In the genomic region with DNA sequence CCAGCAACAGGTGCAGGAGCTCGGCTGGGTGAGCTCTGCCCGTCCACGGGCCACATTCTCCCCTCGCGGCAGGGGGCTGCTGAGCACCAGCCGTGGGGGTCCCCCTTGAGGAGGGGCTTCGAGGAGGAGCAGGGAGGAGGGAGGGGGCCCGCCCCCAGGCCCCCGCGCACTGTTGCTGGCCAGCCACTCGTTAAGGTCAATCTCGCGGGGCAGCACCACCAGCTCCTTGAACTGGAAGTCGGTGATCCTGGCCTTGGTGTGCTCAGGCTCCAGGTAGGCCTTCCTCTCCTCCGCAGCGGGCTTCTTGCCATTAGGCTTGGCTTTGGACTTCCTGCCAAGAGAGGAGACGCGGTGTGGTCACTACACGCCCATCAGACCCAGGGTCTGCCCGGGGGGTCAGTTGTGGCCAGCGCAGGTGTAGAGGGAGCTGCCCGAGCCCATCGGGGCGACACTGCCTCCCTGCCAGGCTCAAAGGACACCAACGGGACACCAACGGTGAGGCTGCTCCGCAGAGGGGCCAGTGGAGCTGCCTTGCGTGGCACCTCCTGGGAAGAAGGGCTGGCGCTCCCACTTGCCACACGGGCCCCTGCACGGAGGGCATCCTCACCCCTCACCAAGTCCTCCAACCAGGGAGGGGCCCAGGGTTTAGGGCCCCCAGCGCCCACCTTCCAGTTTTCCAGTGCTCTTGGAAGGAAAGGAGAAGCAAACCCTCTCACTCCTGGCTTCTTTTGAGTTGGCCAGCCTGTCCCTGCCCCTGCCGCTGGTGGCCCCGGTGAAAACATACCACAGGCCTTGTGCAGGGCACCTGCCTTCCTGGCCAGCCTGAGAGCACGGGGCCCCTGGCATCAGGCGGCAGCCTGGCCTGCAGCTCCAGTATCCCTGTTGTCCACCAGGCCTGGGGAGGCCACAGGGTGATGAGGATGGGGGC, we compare ENCODE assay signal across 23 cellular contexts. TPM values are rescaled to one million over a fixed set of nuclear protein-coding genes. Genes with fewer than 3 reads are reported as not detected.
A peak's percentile ranks its signal among the peaks of the same experiment; 100 is the strongest.
DNase-seq lines count a peak whose midpoint lies in the region; ATAC-seq, FAIRE-seq and TF ChIP-seq lines count a peak whose summit lies in the region.
"Had no signal": no experiment of that assay in that cellular context is flagged by ENCODE, and none has a peak within 500 bp of the region (broad histone marks: within the 10 kb centered on the region; RNA-seq: fewer than 3 reads in every experiment).

No MANE protein-coding gene starts in this region.

- BruUV-seq in HepG2 (replicated peaks; lab: Mats Ljungman, UMichigan), result no TSS peak

- H3K27ac ChIP-seq in right lobe of liver (no peak overlapping the region), HepG2 (ENCODE audit: extremely low read length, insufficient read depth, low read length) (no peak overlapping the region), right cardiac atrium (ENCODE audit: low read length) (no peak overlapping the region), rectal smooth muscle tissue (ENCODE audit: low read depth, low read length) (peak overlapping the region; percentile 98), aorta (ENCODE audit: low read depth in 1 of 2, low read length in 2 of 2) (peak overlapping the region; percentile 64 to 80)

- TF ChIP-seq EP300 in HepG2 (IDR thresholded peaks at IDR 0.05; ENCODE audit: low read depth in 2 of 2, low read length in 2 of 2) (no peak), HepG2 (CRISPR knock-in tag; IDR thresholded peaks at IDR 0.05; ENCODE audit: borderline replicate concordance) (no peak)

- DNase-seq in right lobe of liver (peak in 2 of 3 donors; percentile 16 to 48), HepG2 (ENCODE audit: low spot score) (no peak), right cardiac atrium (peak; percentile 13 to 61 (median 50)), aorta (peak; percentile 57 to 79), NCI-H187 treated with DMSO at 0.1 percent for 48 hours (lab: John Stamatoyannopoulos, UW) (no peak), SW480 (ENCODE audit: low spot score) (no peak), occipital lobe (lab: John Stamatoyannopoulos, UW) (no peak)
- DNase-seq: 8988T; activated naive CD4-positive, alpha-beta T cell; activated T-cell treated with anti-CD3 and anti-CD28 coated beads, Interleukin-2, amount 50 U/mL, for 24 hours; caudate nucleus; COR-L47; DND-41; erythroblast; NCI-H1417 treated with DMSO at 0.1 percent for 48 hours; NCI-H524; stimulated activated CD4-positive, alpha-beta T cell treated with anti-CD3 and anti-CD28 coated beads, Interleukin-1b, Interleukin-23, amount 100 ng/mL, for 48 hours; stimulated activated naive CD4-positive, alpha-beta T cell treated with Interleukin-2 at 50 U/mL for 16 hours had no signal

- H3K4me1 ChIP-seq in right lobe of liver (no peaks in the 10 kb centered on the region), HepG2 (ENCODE audit: insufficient read depth, low read length) (no peaks in the 10 kb centered on the region), right cardiac atrium (ENCODE audit: control insufficient read depth, insufficient read depth, low read length) (peaks cover 9% of the 10 kb centered on the region), rectal smooth muscle tissue (ENCODE audit: control insufficient read depth, insufficient read depth, low read length) (peaks cover 56% of the 10 kb centered on the region), aorta (ENCODE audit: control insufficient read depth in 1 of 2, insufficient read depth in 2 of 2, low read length in 2 of 2) (no peaks in the 10 kb centered on the region)

- H3K36me3 ChIP-seq in right lobe of liver (peaks cover 0 to 22% (median 6%) of the 10 kb centered on the region in 4 donors), HepG2 (replicated peaks in 1 of 2; ENCODE audit: control insufficient read depth in 1 of 2, insufficient read depth in 2 of 2, low read length in 2 of 2) (peaks cover 14 to 21% of the 10 kb centered on the region in 2 experiments; a peak in 4 of 5 replicates), rectal smooth muscle tissue (ENCODE audit: control insufficient read depth, insufficient read depth, low read length) (peaks cover 23% of the 10 kb centered on the region), aorta (ENCODE audit: control insufficient read depth in 1 of 2, insufficient read depth in 2 of 2, low read length in 1 of 2) (peaks cover 0 to 2% of the 10 kb centered on the region in 2 donors)

- no peak for TF ChIP-seq RAD21 in HepG2 (CRISPR knock-in tag; IDR thresholded peaks at IDR 0.05)

- CTCF ChIA-PET in HepG2 (lab: Yijun Ruan, JAX; ENCODE audit: low intra/inter-chr PET ratio, low total read pairs), result no interaction called here

- H3K9ac ChIP-seq in HepG2 (ENCODE audit: insufficient read depth, low read depth, low read length) (no peak overlapping the region), rectal smooth muscle tissue (ENCODE audit: low read length) (peak overlapping the region; percentile 6)

- WGBS in right lobe of liver (ENCODE audit: insufficient coverage, low coverage, low lambda C conversion rate, missing lambda C conversion rate), result 80% methylated on average over 1 of the region's 36 CpGs
- WGBS in HepG2 (ENCODE audit: low lambda C conversion rate), result 98% methylated on average over 8 of the region's 36 CpGs
- 91% methylated on average over 36 of the region's 36 CpGs for WGBS in right cardiac atrium
- 69 to 74% methylated on average over 35 to 36 of the region's 36 CpGs for WGBS in aorta, 2 donors

- in situ Hi-C loops in HepG2 (cut with HindIII; ENCODE audit: extremely low pct_ligation_motif_present, low pct_unique_long_range_greater_than_20kb), result no loop called here

- ATAC-seq in right lobe of liver (no peak), HepG2 (no peak), right cardiac atrium (no peak), aorta (ENCODE audit: low FRiP score) (peak; percentile 5)
- ATAC-seq: activated CD4-positive, CD25-positive, alpha-beta regulatory T cell treated with anti-CD3 and anti-CD28 coated beads, Interleukin-2, amount 50 U/mL, for 24 hours; gastrocnemius medialis had no signal

- intact Hi-C loops in right lobe of liver (cut with DNase I) (no loop called here), HepG2 (cut with micrococcal nuclease; ENCODE audit: unreplicated experiment) (no loop called here), right cardiac atrium (cut with DNase I) (no loop called here), aorta (cut with DNase I) (loop anchor here in 1 of 2 donors (10.0 kb wide), 1 partner anchor 206 kb away; no protein-coding TSS in a partner anchor)

- no peak overlapping the region for H3K4me2 ChIP-seq in HepG2 (ENCODE audit: low read depth, low read length)

- H3K9me3 ChIP-seq in right lobe of liver (no peaks in the 10 kb centered on the region), HepG2 (ENCODE audit: low read length) (no peaks in the 10 kb centered on the region), right cardiac atrium (ENCODE audit: control insufficient read depth, low read length) (no peaks in the 10 kb centered on the region), aorta (ENCODE audit: control insufficient read depth, low read length) (no peaks in the 10 kb centered on the region)
- H3K9me3 ChIP-seq: gastrocnemius medialis had no signal

- TF ChIP-seq CTCF in right lobe of liver (IDR thresholded peaks at IDR 0.05) (no peak), HepG2 (CRISPR knock-in tag; IDR thresholded peaks at IDR 0.05) (no peak)

- no peak for TF ChIP-seq POLR2A in right lobe of liver (IDR thresholded peaks at IDR 0.05)
- TF ChIP-seq POLR2A in HepG2 (IDR thresholded peaks at IDR 0.05; ENCODE audit: insufficient read depth in 1 of 2, low read depth in 2 of 2, low read length in 2 of 2), result no peak

- H3K27me3 ChIP-seq in right lobe of liver (no peaks in the 10 kb centered on the region), HepG2 (ENCODE audit: control insufficient read depth in 1 of 2, insufficient read depth in 2 of 2, low read length in 2 of 2) (no peaks in the 10 kb centered on the region), right cardiac atrium (ENCODE audit: control insufficient read depth, insufficient read depth) (no peaks in the 10 kb centered on the region), rectal smooth muscle tissue (ENCODE audit: control insufficient read depth, insufficient read depth, low read length) (no peaks in the 10 kb centered on the region), aorta (ENCODE audit: control insufficient read depth in 1 of 2, insufficient read depth in 2 of 2, low read length in 1 of 2) (no peaks in the 10 kb centered on the region)
- H3K27me3 ChIP-seq: gastrocnemius medialis had no signal

- FAIRE-seq in HepG2 (lab: Jason Lieb, UNC), result no peak
- FAIRE-seq: GM12892, urothelium cell line had no signal

- H2AFZ ChIP-seq in HepG2 (ENCODE audit: low read length), result no peak overlapping the region

- no peaks in the 10 kb centered on the region for H3K79me2 ChIP-seq in HepG2 (ENCODE audit: insufficient read depth, low read length)

- H3K4me3 ChIP-seq in right lobe of liver, result no peak overlapping the region
- no peak overlapping the region for H3K4me3 ChIP-seq in HepG2 (replicated peaks in 1 of 3; ENCODE audit: insufficient read depth in 1 of 3, low read depth in 2 of 3, low read length in 3 of 3)
- H3K4me3 ChIP-seq in right cardiac atrium (ENCODE audit: low read length), result no peak overlapping the region
- peak overlapping the region; percentile 7 for H3K4me3 ChIP-seq in rectal smooth muscle tissue (ENCODE audit: low read length)
- H3K4me3 ChIP-seq in aorta (ENCODE audit: low read length in 2 of 2), result no peak overlapping the region
- H3K4me3 ChIP-seq: gastrocnemius medialis had no signal

- H4K20me1 ChIP-seq in HepG2 (ENCODE audit: insufficient read depth, low read length), result peaks cover 3% of the 10 kb centered on the region; the same call in 1 of the 2 replicates

- POLR2A ChIA-PET in HepG2 (lab: Yijun Ruan, JAX), result no interaction called here

RNA-seq across cellular contexts. Expression of gene MOB2, which starts 5.8 kb away (rescaled TPM):
- 10 to 100 TPM in 5 of 6 experiments, 1 to 10 TPM in 1; 8.5 to 17.0 (median 14.1) TPM for total RNA-seq in right lobe of liver
- 21.8 and 22.3 TPM in 2 replicates for total RNA-seq in HepG2 (2016; rRNA removed; fragmentation: Illumina TruSeq; extraction: Trizol)
- total RNA-seq in HepG2 (2016; cell fraction: cytosol; rRNA removed; fragmentation: Illumina TruSeq; extraction: Trizol; ENCODE audit: low read depth), result 10.4 and 12.3 TPM in 2 replicates
- total RNA-seq in HepG2 (2016; cell fraction: insoluble cytoplasmic fraction; rRNA removed; fragmentation: Illumina TruSeq; extraction: Trizol), result 21.2 and 23.8 TPM in 2 replicates
- 16.9 and 20.1 TPM in 2 replicates for total RNA-seq in HepG2 (2016; cell fraction: membrane; rRNA removed; fragmentation: Illumina TruSeq; extraction: Trizol)
- total RNA-seq in HepG2 (2016; cell fraction: nucleus; rRNA removed; fragmentation: Illumina TruSeq; extraction: Trizol), result 12.2 and 12.9 TPM in 2 replicates
- polyA plus RNA-seq in HepG2 (2011; rRNA removed), result 27.7 and 37.6 TPM in 2 replicates
- polyA plus RNA-seq in HepG2 (2011; cell fraction: cytosol; rRNA removed), result 24.6 and 33.1 TPM in 2 replicates
- polyA plus RNA-seq in HepG2 (2011; cell fraction: nucleus; rRNA removed), result 72.4 and 74.8 TPM in 2 replicates
- 15.8 and 25.3 TPM in 2 replicates for polyA plus RNA-seq in HepG2 (2012)
- polyA plus RNA-seq in HepG2 (2016; cell fraction: cytosol; fragmentation: Illumina TruSeq; extraction: Trizol; ENCODE audit: low read depth), result 8.6 and 10.0 TPM in 2 replicates
- 23.8 and 24.4 TPM in 2 replicates for polyA plus RNA-seq in HepG2 (2016; cell fraction: insoluble cytoplasmic fraction; fragmentation: Illumina TruSeq; extraction: Trizol; ENCODE audit: low read depth)
- polyA plus RNA-seq in HepG2 (2016; cell fraction: membrane; fragmentation: Illumina TruSeq; extraction: Trizol; ENCODE audit: low read depth), result 15.0 and 16.7 TPM in 2 replicates
- 23.4 and 24.8 TPM in 2 replicates for polyA plus RNA-seq in HepG2 (2016; cell fraction: nucleus; fragmentation: Illumina TruSeq; extraction: Trizol; ENCODE audit: insufficient read depth, low read depth)
- polyA minus RNA-seq in HepG2 (2011; rRNA and poly(A)+ RNA removed; ENCODE audit: low replicate concordance), result 21.3 and 36.0 TPM in 2 replicates
- polyA minus RNA-seq in HepG2 (2011; cell fraction: cytosol; rRNA and poly(A)+ RNA removed), result 7.4 and 16.7 TPM in 2 replicates
- 8.7 and 9.8 TPM in 2 replicates for polyA minus RNA-seq in HepG2 (2011; cell fraction: nucleus; rRNA and poly(A)+ RNA removed)
- 10 to 100 TPM; 35.0 to 45.0 (median 42.0) TPM for total RNA-seq in right cardiac atrium
- 40.0 TPM for polyA plus RNA-seq in right cardiac atrium
- 10 to 100 TPM; 51.3 to 65.8 TPM for total RNA-seq in aorta
- 100 to 1,000 TPM in 1 of 2 donors, 10 to 100 TPM in 1; 32.4 to 104 TPM for polyA plus RNA-seq in aorta
- 13.7 TPM for total RNA-seq in occipital lobe

Comparison
In these comparisons a context has a peak if more than half of its experiments do, and no peak if none do; other contexts are left out.
1. DNase-seq: peak in right lobe of liver (2 of 3), right cardiac atrium (3 of 3) and aorta (2 of 2); none in HepG2 (single experiment), NCI-H187 treated with DMSO at 0.1 percent for 48 hours (single experiment), SW480 (single experiment) and occipital lobe (single experiment).
2. H3K27ac ChIP-seq: peak in rectal smooth muscle tissue (single experiment) and aorta (2 of 2); none in right lobe of liver (0 of 3), HepG2 (single experiment) and right cardiac atrium (single experiment).